ENCODE assay signal across 8 cellular contexts in genomic region chr12:79933043-79933442, GRCh38. TPM values are rescaled to one million over a fixed set of nuclear protein-coding genes. Genes with fewer than 3 reads are reported as not detected.
DNase-seq lines count a peak whose midpoint lies in the region; ATAC-seq and TF ChIP-seq lines count a peak whose summit lies in the region.

No MANE protein-coding gene starts in this region.

- no peaks in the 10 kb centered on the region for H3K27me3 Mint-ChIP-seq in activated naive CD4-positive, alpha-beta T cell treated with anti-CD3 and anti-CD28 coated beads, Interleukin-2, amount 50 U/mL, for 24 hours
- H3K27me3 Mint-ChIP-seq in memory B cell = no peaks in the 10 kb centered on the region
- H3K27me3 Mint-ChIP-seq in type B pancreatic cell = no peaks in the 10 kb centered on the region

- H3K4me3 Mint-ChIP-seq in activated naive CD4-positive, alpha-beta T cell treated with anti-CD3 and anti-CD28 coated beads, Interleukin-2, amount 50 U/mL, for 24 hours = peak overlapping the region; percentile 92
- H3K4me3 Mint-ChIP-seq in memory B cell = peak overlapping the region; percentile 99
- H3K4me3 Mint-ChIP-seq in type B pancreatic cell = peak overlapping the region; percentile 89

- ATAC-seq in memory B cell (ENCODE audit: low read depth) = no peak

- H3K4me3 ChIP-seq in astrocyte of the spinal cord (ENCODE audit: low read depth, low read length) = peak overlapping the region; percentile 91

- DNase-seq in activated naive CD4-positive, alpha-beta T cell treated with anti-CD3 and anti-CD28 coated beads, Interleukin-2, amount 50 U/mL, for 16 hours = no peak
- no peak for DNase-seq in astrocyte of the spinal cord (ENCODE audit: low read depth, low spot score)
- DNase-seq in memory B cell (ENCODE audit: low spot score in 2 of 2) = no peak
- DNase-seq in type B pancreatic cell (ENCODE audit: extremely low spot score, unreplicated experiment) = no peak
- DNase-seq in GM20000 (ENCODE audit: low spot score) = no peak
- no peak for DNase-seq in cerebellar cortex (ENCODE audit: low spot score)
- DNase-seq in D341Med (ENCODE audit: low spot score) = no peak

- TF ChIP-seq CTCF in astrocyte of the spinal cord (IDR thresholded peaks at IDR 0.05; ENCODE audit: low read depth, low read length) = no peak
- TF ChIP-seq CTCF in type B pancreatic cell (conservative IDR thresholded peaks at IDR 0.05) = no peak
- TF ChIP-seq CTCF in GM20000 (IDR thresholded peaks at IDR 0.05; ENCODE audit: extremely low read depth, missing control alignments) = no peak

- no peaks in the 10 kb centered on the region for H3K36me3 Mint-ChIP-seq in activated naive CD4-positive, alpha-beta T cell treated with anti-CD3 and anti-CD28 coated beads, Interleukin-2, amount 50 U/mL, for 24 hours
- H3K36me3 Mint-ChIP-seq in memory B cell = peaks cover 5% of the 10 kb centered on the region
- peaks cover 5% of the 10 kb centered on the region for H3K36me3 Mint-ChIP-seq in type B pancreatic cell

- H3K4me1 Mint-ChIP-seq in activated naive CD4-positive, alpha-beta T cell treated with anti-CD3 and anti-CD28 coated beads, Interleukin-2, amount 50 U/mL, for 24 hours = peaks cover 56% of the 10 kb centered on the region
- peaks cover 45% of the 10 kb centered on the region for H3K4me1 Mint-ChIP-seq in memory B cell
- H3K4me1 Mint-ChIP-seq in type B pancreatic cell (ENCODE audit: unreplicated experiment) = peaks cover 27% of the 10 kb centered on the region

- H3K27ac Mint-ChIP-seq in activated naive CD4-positive, alpha-beta T cell treated with anti-CD3 and anti-CD28 coated beads, Interleukin-2, amount 50 U/mL, for 24 hours = no peak overlapping the region
- H3K27ac Mint-ChIP-seq in memory B cell = no peak overlapping the region
- peak overlapping the region; percentile 92 for H3K27ac Mint-ChIP-seq in type B pancreatic cell

- in situ Hi-C loops in astrocyte of the spinal cord (cut with HindIII; ENCODE audit: low sequenced_read_pairs) = no loop called here

- H3K9me3 Mint-ChIP-seq in activated naive CD4-positive, alpha-beta T cell treated with anti-CD3 and anti-CD28 coated beads, Interleukin-2, amount 50 U/mL, for 24 hours = no peaks in the 10 kb centered on the region
- H3K9me3 Mint-ChIP-seq in memory B cell = no peaks in the 10 kb centered on the region
- no peaks in the 10 kb centered on the region for H3K9me3 Mint-ChIP-seq in type B pancreatic cell

RNA-seq across cellular contexts. Expression of gene PPP1R12A, which starts 1.9 kb away (rescaled TPM):
- 67.0 and 78.2 TPM in 2 replicates for total RNA-seq in type B pancreatic cell (ENCODE audit: low replicate concordance)
